Comparison of ENCODE assay signal across 8 cellular contexts in genomic region chr9:129028192-129028966, GRCh38. TPM values are rescaled to one million over a fixed set of nuclear protein-coding genes. Genes with fewer than 3 reads are reported as not detected.
DNase-seq lines count a peak whose midpoint lies in the region; ATAC-seq, FAIRE-seq and TF ChIP-seq lines count a peak whose summit lies in the region.

SH3GLB2 (minus strand) TSS chr9:129028331; CDS start chr9:129028154, 177 bp downstream.

- peak; percentile 57 for ATAC-seq in HG02840 (IDR thresholded peaks at IDR 0.05; ENCODE audit: low FRiP score, unreplicated experiment)
- ATAC-seq in T-helper 17 cell: peak; percentile 85
- peak; percentile 96 for ATAC-seq in left ventricle myocardium superior

- H3K36me3 Mint-ChIP-seq in T-helper 17 cell (ENCODE audit: low read depth): no peaks in the 10 kb centered on the region

- H3K27ac Mint-ChIP-seq in T-helper 17 cell: peak within 1 kb of the TSS; percentile 32

- DNase-seq in GM12891 (ENCODE audit: insufficient read length, low spot score): peak; percentile 90
- peak; percentile 57 for DNase-seq in NCI-H146 treated with DMSO at 0.1 percent for 48 hours (lab: John Stamatoyannopoulos, UW; ENCODE audit: unreplicated experiment)
- DNase-seq in T-helper 17 cell: peak; percentile 86 to 93 (median 91)
- DNase-seq in amygdala (lab: John Stamatoyannopoulos, UW): peak; percentile 66 to 100 (median 96)
- peak; percentile 96 for DNase-seq in left ventricle myocardium superior
- DNase-seq in pulmonary artery endothelial cell (ENCODE audit: low read depth, low spot score): peak; percentile 84
- DNase-seq in urothelium cell line (ENCODE audit: low spot score): peak; percentile 98

- no peaks in the 10 kb centered on the region for H3K9me3 ChIP-seq in T-helper 17 cell (ENCODE audit: control insufficient read depth, low read length, poor library complexity, severe bottlenecking)

- H3K4me3 Mint-ChIP-seq in T-helper 17 cell: peak within 1 kb of the TSS; percentile 86

- H3K27me3 Mint-ChIP-seq in T-helper 17 cell: no peaks in the 10 kb centered on the region

- no peak for TF ChIP-seq POLR2A in GM12891 (IDR thresholded peaks at IDR 0.05; ENCODE audit: low read depth, low read length)

- peaks cover 13% of the 10 kb centered on the region for H3K4me1 Mint-ChIP-seq in T-helper 17 cell

- FAIRE-seq in GM12891 (lab: Jason Lieb, UNC): peak; percentile 92
- FAIRE-seq in urothelium cell line (lab: Jason Lieb, UNC): no peak

- intact Hi-C loops in left ventricle myocardium superior (cut with micrococcal nuclease): no loop called here

TF ChIP-seq in GM12891, 5 proteins besides CTCF, POLR2A, EP300 and RAD21:
- no peak for TF ChIP-seq POLR2AphosphoS5 (IDR thresholded peaks at IDR 0.05; ENCODE audit: low read depth, low read length)
- no peak for TF ChIP-seq POU2F2 (IDR thresholded peaks at IDR 0.05; ENCODE audit: low read depth, low read length)
- TF ChIP-seq TAF1 (IDR thresholded peaks at IDR 0.05; ENCODE audit: low read depth, low read length): no peak
- TF ChIP-seq PAX5 (IDR thresholded peaks at IDR 0.05; ENCODE audit: insufficient read depth, low read length, severe bottlenecking): no peak
- no peak for TF ChIP-seq SPI1 (IDR thresholded peaks at IDR 0.05; ENCODE audit: low read depth, low read length)

RNA-seq across cellular contexts. Expression of gene SH3GLB2, which starts in this region (rescaled TPM):
- 20.6 TPM for polyA plus RNA-seq in GM12891 (2012; ENCODE audit: low read depth, missing spikeins)
- total RNA-seq in T-helper 17 cell (10 to 100 TPM; 82.2 to 87.1 TPM), left ventricle myocardium superior (35.3 TPM), pulmonary artery endothelial cell (36.0 and 36.9 TPM in 2 replicates)

Comparison
In these comparisons a context has a peak if more than half of its experiments do, and no peak if none do; other contexts are left out.
1. Peak in every context shown above with its lines: DNase-seq and ATAC-seq.